ENCODE assay signal across 29 cellular contexts in genomic region chr20:3177746-3178477, GRCh38. TPM values are rescaled to one million over a fixed set of nuclear protein-coding genes. Genes with fewer than 3 reads are reported as not detected.
DNase-seq lines count a peak whose midpoint lies in the region; ATAC-seq, FAIRE-seq and TF ChIP-seq lines count a peak whose summit lies in the region.
"Had no signal": no experiment of that assay in that cellular context is flagged by ENCODE, and none has a peak within 500 bp of the region (broad histone marks: within the 10 kb centered on the region; RNA-seq: fewer than 3 reads in every experiment).

No MANE protein-coding gene starts in this region.

- no peaks in the 10 kb centered on the region for H3K9me1 ChIP-seq in K562 (ENCODE audit: control insufficient read depth, insufficient read depth, low read length)

- no peaks in the 10 kb centered on the region for H3K36me3 ChIP-seq in K562 (ENCODE audit: control insufficient read depth, insufficient read depth, low read length)
- H3K36me3 ChIP-seq: ascending aorta, BE2C, esophagus squamous epithelium, thyroid gland had no signal

- ATAC-seq in K562 (no peak), sciatic nerve (no peak)
- ATAC-seq: activated CD4-positive, CD25-positive, alpha-beta regulatory T cell treated with anti-CD3 and anti-CD28 coated beads, Interleukin-2, amount 50 U/mL, for 24 hours; left colon; PC-3; stimulated activated naive CD8-positive, alpha-beta T cell treated with anti-CD3 and anti-CD28 coated beads, Interleukin-15, amount 100 ng/mL, for 72 hours had no signal

- no peaks in the 10 kb centered on the region for H3K79me1 ChIP-seq in H9 (ENCODE audit: insufficient read depth, low read depth, low read length, poor library complexity, severe bottlenecking)

- H3K79me2 ChIP-seq in H9 (ENCODE audit: insufficient read depth, low read length) (no peaks in the 10 kb centered on the region), K562 (ENCODE audit: control insufficient read depth, insufficient read depth, low read length) (peaks cover 11% of the 10 kb centered on the region; the same call in 2 of the 3 replicates)

- H3K27ac ChIP-seq in H9 (ENCODE audit: insufficient read length, low read depth, low read length), result no peak overlapping the region
- no peak overlapping the region for H3K27ac ChIP-seq in K562 (ENCODE audit: extremely low read depth, low read depth, low read length)
- H3K27ac ChIP-seq: ascending aorta, esophagus squamous epithelium, GM23248, thyroid gland had no signal

- H2AFZ ChIP-seq in H9 (ENCODE audit: low read length), result no peak overlapping the region
- no peak overlapping the region for H2AFZ ChIP-seq in K562 (ENCODE audit: low read depth, low read length)
- H2AFZ ChIP-seq: GM23248 had no signal

- H3K23ac ChIP-seq in H9 (ENCODE audit: insufficient read length, low read depth, low read length), result no peak overlapping the region

- H3K4me1 Mint-ChIP-seq in H9, result peaks cover 17 to 18% of the 10 kb centered on the region in 2 experiments
- H3K4me1 Mint-ChIP-seq: activated naive CD8-positive, alpha-beta T cell treated with anti-CD3 and anti-CD28 coated beads for 36 hours had no signal

- no peak for TF ChIP-seq RAD21 in K562 (CRISPR knock-in tag; conservative IDR thresholded peaks at IDR 0.05 in 1 of 2, IDR thresholded peaks at IDR 0.05 in 1 of 2)

- POLR2A ChIA-PET in K562 (lab: Yijun Ruan, JAX), result no interaction called here

- no peak for TF ChIP-seq POLR2A in NB4 (IDR thresholded peaks at IDR 0.05; ENCODE audit: extremely low read depth, insufficient read length)
- no peak for TF ChIP-seq POLR2A in K562 (conservative IDR thresholded peaks at IDR 0.05)

- no peak for FAIRE-seq in K562 (lab: Jason Lieb, UNC)
- FAIRE-seq: frontal cortex, GM12892 had no signal

- no peak overlapping the region for H3K56ac ChIP-seq in H9 (ENCODE audit: insufficient read length, low read depth, low read length)

- in situ Hi-C loops in K562 (cut with MboI), result no loop called here

- no peak overlapping the region for H3K18ac ChIP-seq in H9 (ENCODE audit: insufficient read length, low read depth, low read length)

- H3K9me3 Mint-ChIP-seq in H9, result no peaks in the 10 kb centered on the region; a peak in 1 of 5 replicates
- H3K9me3 Mint-ChIP-seq: activated CD4-positive, alpha-beta memory T cell treated with anti-CD3 and anti-CD28 coated beads, Interleukin-2, amount 10 ng/mL, durations not matched to agents 7 days and 5 days; activated naive CD8-positive, alpha-beta T cell treated with anti-CD3 and anti-CD28 coated beads for 36 hours; CD8-positive, alpha-beta memory T cell; IgD-negative memory B cell; stimulated activated naive CD8-positive, alpha-beta T cell treated with anti-CD3 and anti-CD28 coated beads, Interleukin-15, amount 100 ng/mL, for 72 hours had no signal

- no peak overlapping the region for H3K4ac ChIP-seq in H9 (ENCODE audit: low read depth, low read length)

- intact Hi-C loops in K562 (cut with micrococcal nuclease) (no loop called here), sciatic nerve (cut with DNase I) (no loop called here)

- no peak for TF ChIP-seq EP300 in K562 (IDR thresholded peaks at IDR 0.05; ENCODE audit: low read length)

- H3K9ac ChIP-seq in H9 (ENCODE audit: extremely low read depth, insufficient read length, low read length), result no peak overlapping the region
- peak overlapping the region in 1 of 2 experiments; percentile 68; a peak in 1 of 4 replicates for H3K9ac ChIP-seq in K562 (ENCODE audit: insufficient read depth in 1 of 2, low read depth in 2 of 2, low read length in 2 of 2)
- H3K9ac ChIP-seq: GM23248 had no signal

- H3K27me3 Mint-ChIP-seq in H9 (ENCODE audit: low read depth), result no peaks in the 10 kb centered on the region; the same call in 1 of the 2 replicates
- H3K27me3 Mint-ChIP-seq: activated naive CD8-positive, alpha-beta T cell treated with anti-CD3 and anti-CD28 coated beads for 36 hours had no signal

- H3K23me2 ChIP-seq in H9 (ENCODE audit: insufficient read length, low read depth, low read length, poor library complexity, severe bottlenecking), result peaks cover 12% of the 10 kb centered on the region

- H4K20me1 ChIP-seq in H9 (ENCODE audit: control insufficient read depth, insufficient read depth, insufficient read length), result no peaks in the 10 kb centered on the region
- no peaks in the 10 kb centered on the region for H4K20me1 ChIP-seq in K562 (replicated peaks; ENCODE audit: control insufficient read depth, insufficient read depth, low read length)

- WGBS in H9 (ENCODE audit: extremely low coverage, insufficient read length, low lambda C conversion rate), result no CpG with 5 or more reads among the region's 8 CpGs
- 54% methylated on average over 7 of the region's 8 CpGs for WGBS in K562 (ENCODE audit: insufficient coverage, low coverage, missing lambda C conversion rate)

- H3T11ph ChIP-seq in H9 (ENCODE audit: low read length), result no peak overlapping the region

- H3K4me3 ChIP-seq in NB4 (ENCODE audit: low read depth, low read length) (no peak overlapping the region), K562 (no peak overlapping the region)
- H3K4me3 ChIP-seq: ascending aorta, esophagus squamous epithelium, GM23248, thyroid gland had no signal

- TF ChIP-seq CTCF in H9 (conservative IDR thresholded peaks at IDR 0.05), result no peak
- no peak for TF ChIP-seq CTCF in NB4 (IDR thresholded peaks at IDR 0.05; ENCODE audit: low read depth, low read length)
- TF ChIP-seq CTCF in K562 (IDR thresholded peaks at IDR 0.05 in 2 of 3, conservative IDR thresholded peaks at IDR 0.05 in 1 of 3; ENCODE audit: insufficient read depth in 2 of 3, low read depth in 1 of 3, low read length in 3 of 3), result no peak

- H3K4me1 ChIP-seq in H9 (ENCODE audit: insufficient read depth, low read length) (no peaks in the 10 kb centered on the region), K562 (replicated peaks in 1 of 2; ENCODE audit: control insufficient read depth in 2 of 2, insufficient read depth in 2 of 2, low read length in 2 of 2) (peaks cover 4 to 20% of the 10 kb centered on the region in 2 experiments; a peak in 4 of 5 replicates)
- H3K4me1 ChIP-seq: ascending aorta, BE2C had no signal

- H3K4me3 Mint-ChIP-seq in H9, result no peak overlapping the region
- H3K4me3 Mint-ChIP-seq: activated CD4-positive, alpha-beta memory T cell treated with anti-CD3 and anti-CD28 coated beads, Interleukin-2, amount 10 ng/mL, durations not matched to agents 7 days and 5 days; activated naive CD8-positive, alpha-beta T cell treated with anti-CD3 and anti-CD28 coated beads for 36 hours; CD8-positive, alpha-beta memory T cell; IgD-negative memory B cell; stimulated activated naive CD8-positive, alpha-beta T cell treated with anti-CD3 and anti-CD28 coated beads, Interleukin-15, amount 100 ng/mL, for 72 hours had no signal

- H3K27ac Mint-ChIP-seq in H9, result peak overlapping the region in 2 of 3 experiments; percentile 26 to 88; a peak in 1 of 7 replicates
- H3K27ac Mint-ChIP-seq: activated CD4-positive, alpha-beta memory T cell treated with anti-CD3 and anti-CD28 coated beads, Interleukin-2, amount 10 ng/mL, durations not matched to agents 7 days and 5 days; activated naive CD8-positive, alpha-beta T cell treated with anti-CD3 and anti-CD28 coated beads for 36 hours; CD8-positive, alpha-beta memory T cell; stimulated activated naive CD8-positive, alpha-beta T cell treated with anti-CD3 and anti-CD28 coated beads, Interleukin-15, amount 100 ng/mL, for 72 hours had no signal

- peak overlapping the region; percentile 81 for H4K5ac ChIP-seq in H9 (ENCODE audit: insufficient read length, low read depth, low read length)

- no peak overlapping the region for H2AK5ac ChIP-seq in H9 (ENCODE audit: insufficient read length, low read length)

- BruUV-seq in K562 (replicated peaks; lab: Mats Ljungman, UMichigan), result no TSS peak

- H3K27me3 ChIP-seq in H9 (ENCODE audit: insufficient read depth, low read length), result no peaks in the 10 kb centered on the region
- no peaks in the 10 kb centered on the region for H3K27me3 ChIP-seq in K562 (ENCODE audit: control insufficient read depth in 2 of 2, insufficient read depth in 2 of 2, low read length in 2 of 2)
- H3K27me3 ChIP-seq: ascending aorta, thyroid gland had no signal

- DNase-seq in H9, result no peak
- DNase-seq in NB4 (ENCODE audit: low read depth), result peak; percentile 30
- peak in 1 of 4 experiments; percentile 40 for DNase-seq in K562 (ENCODE audit: extremely low read depth in 1 of 4, low spot score in 3 of 4)
- peak; percentile 23 for DNase-seq in sciatic nerve (ENCODE audit: low spot score)
- no peak for DNase-seq in NCI-H1417 treated with DMSO at 0.1 percent for 48 hours (lab: John Stamatoyannopoulos, UW)
- DNase-seq in iPS-NIHi11 (ENCODE audit: low spot score), result no peak
- DNase-seq in SW480 (ENCODE audit: low spot score), result no peak
- DNase-seq: activated CD4-positive, alpha-beta memory T cell treated with anti-CD3 and anti-CD28 coated beads, Interleukin-2, amount 10 ng/mL, durations not matched to agents 7 days and 5 days; activated naive CD8-positive, alpha-beta T cell treated with anti-CD3 and anti-CD28 coated beads for 36 hours; BE2C; DMS 273 treated with DMSO at 0.1 percent for 48 hours; EL; esophagus squamous epithelium; GM23248; left colon; mammary epithelial cell; NCI-H1436 treated with DMSO at 0.1 percent for 48 hours; NCI-H446 treated with DMSO at 0.1 percent for 48 hours; PC-3; SHP77; stimulated activated naive CD8-positive, alpha-beta T cell treated with anti-CD3 and anti-CD28 coated beads, Interleukin-15, amount 100 ng/mL, for 72 hours; T-helper 9 cell; thyroid gland had no signal

- no peak overlapping the region for H2BK5ac ChIP-seq in H9 (ENCODE audit: insufficient read length, low read length)

- H3K4me2 ChIP-seq in H9 (ENCODE audit: insufficient read depth, insufficient read length, low read length) (no peak overlapping the region), K562 (ENCODE audit: insufficient read depth, low read length) (peak overlapping the region; percentile 25; the same call in 1 of the 2 replicates)

- H4K91ac ChIP-seq in H9 (ENCODE audit: insufficient read length, low read depth, low read length), result no peak overlapping the region

- H3K14ac ChIP-seq in H9 (ENCODE audit: insufficient read depth, low read length), result no peak overlapping the region

- H2BK15ac ChIP-seq in H9 (ENCODE audit: low read depth, low read length), result no peak overlapping the region

- no peaks in the 10 kb centered on the region for H3K9me3 ChIP-seq in H9 (ENCODE audit: control insufficient read depth, low read depth, low read length)
- no peaks in the 10 kb centered on the region for H3K9me3 ChIP-seq in K562 (replicated peaks; ENCODE audit: control insufficient read depth, insufficient read depth, low read depth, low read length)
- H3K9me3 ChIP-seq: ascending aorta, BE2C, esophagus squamous epithelium, thyroid gland had no signal

- no peak overlapping the region for H2BK20ac ChIP-seq in H9 (ENCODE audit: low read depth, low read length, poor library complexity, severe bottlenecking)

- H2BK120ac ChIP-seq in H9 (ENCODE audit: low read depth, low read length, poor library complexity, severe bottlenecking), result no peak overlapping the region

- H4K8ac ChIP-seq in H9 (replicated peaks; ENCODE audit: insufficient read length, low read depth, low read length), result no peak overlapping the region

- CTCF ChIA-PET in K562 (lab: Yijun Ruan, JAX; ENCODE audit: low intra/inter-chr PET ratio), result no interaction called here

- H3K36me3 Mint-ChIP-seq in H9 (ENCODE audit: insufficient read depth in 1 of 3, low read depth in 3 of 3), result peaks cover 0 to 2% (median 0%) of the 10 kb centered on the region in 3 experiments; a peak in 1 of 7 replicates
- H3K36me3 Mint-ChIP-seq: activated naive CD8-positive, alpha-beta T cell treated with anti-CD3 and anti-CD28 coated beads for 36 hours; IgD-negative memory B cell had no signal

- no peak overlapping the region for H2BK12ac ChIP-seq in H9 (ENCODE audit: insufficient read length, low read depth, low read length)

RNA-seq across cellular contexts. Expression of gene LZTS3, which starts 4.6 kb away (rescaled TPM):
- total RNA-seq in H9 (2021) (19.2 and 20.8 TPM in 2 replicates), K562 (2014; rRNA removed) (2.8 and 3.4 TPM in 2 replicates), K562 (2014; rRNA removed; fragmentation: Illumina TruSeq; extraction: Trizol) (0.70 and 0.73 TPM in 2 replicates), K562 (2015; rRNA removed; fragmentation: Illumina TruSeq; extraction: Trizol) (1.1 and 1.2 TPM in 2 replicates), K562 (2021) (2.4 and 2.9 TPM in 2 replicates), sciatic nerve (10.5 TPM)
- 3.8 and 12.3 TPM in 2 replicates for total RNA-seq in K562 (2011; cell fraction: chromatin; rRNA removed; ENCODE audit: low replicate concordance)
- total RNA-seq in K562 (2011; cell fraction: nucleolus; rRNA removed), result 7.0 and 8.0 TPM in 2 replicates
- 5.1 and 5.7 TPM in 2 replicates for total RNA-seq in K562 (2011; cell fraction: nucleoplasm; rRNA removed)
- polyA plus RNA-seq in K562 (2011; rRNA removed) (2.4 and 4.0 TPM in 2 replicates), K562 (2014; fragmentation: Illumina TruSeq; extraction: Trizol) (2.0 and 2.3 TPM in 2 replicates), K562 (2014; fragmentation: Nextera tagmentation; extraction: Ambion mirVana) (under 1 TPM; 0.07 to 0.28 TPM), K562 (2014; rRNA removed) (2.6 and 2.8 TPM in 2 replicates)
- 4.6 and 7.3 TPM in 2 replicates for polyA plus RNA-seq in K562 (2011; cell fraction: cytosol; rRNA removed)
- polyA plus RNA-seq in K562 (2011; cell fraction: nucleus; rRNA removed), result 10.3 and 10.6 TPM in 2 replicates
- 1.4 and 1.7 TPM in 2 replicates for polyA plus RNA-seq in K562 (2012)
- 1.2 and 2.1 TPM in 2 replicates for polyA minus RNA-seq in K562 (2011; rRNA and poly(A)+ RNA removed)
- 1.7 and 4.8 TPM in 2 replicates for polyA minus RNA-seq in K562 (2011; cell fraction: cytosol; rRNA and poly(A)+ RNA removed)
- 1.2 and 1.8 TPM in 2 replicates for polyA minus RNA-seq in K562 (2011; cell fraction: nucleus; rRNA and poly(A)+ RNA removed)

RNA-seq across cellular contexts. Expression of gene FASTKD5, which starts 18.2 kb away (rescaled TPM):
- 25.0 and 27.1 TPM in 2 replicates for total RNA-seq in H9 (2021)
- total RNA-seq in K562 (2011; cell fraction: chromatin; rRNA removed; ENCODE audit: low replicate concordance), result 21.4 and 33.7 TPM in 2 replicates
- 15.5 and 15.7 TPM in 2 replicates for total RNA-seq in K562 (2011; cell fraction: nucleolus; rRNA removed)
- 13.7 and 18.6 TPM in 2 replicates for total RNA-seq in K562 (2011; cell fraction: nucleoplasm; rRNA removed)
- 19.8 and 20.7 TPM in 2 replicates for total RNA-seq in K562 (2014; rRNA removed)
- 24.4 and 25.4 TPM in 2 replicates for total RNA-seq in K562 (2014; rRNA removed; fragmentation: Illumina TruSeq; extraction: Trizol)
- 24.3 and 25.2 TPM in 2 replicates for total RNA-seq in K562 (2015; rRNA removed; fragmentation: Illumina TruSeq; extraction: Trizol)
- 21.2 and 22.8 TPM in 2 replicates for total RNA-seq in K562 (2021)
- polyA plus RNA-seq in K562 (2011; rRNA removed), result 32.5 and 36.6 TPM in 2 replicates
- 13.6 and 25.6 TPM in 2 replicates for polyA plus RNA-seq in K562 (2011; cell fraction: cytosol; rRNA removed)
- 10.9 and 22.1 TPM in 2 replicates for polyA plus RNA-seq in K562 (2011; cell fraction: nucleus; rRNA removed)
- polyA plus RNA-seq in K562 (2012), result 12.1 and 15.1 TPM in 2 replicates
- 23.4 and 25.9 TPM in 2 replicates for polyA plus RNA-seq in K562 (2014; fragmentation: Illumina TruSeq; extraction: Trizol)
- polyA plus RNA-seq in K562 (2014; fragmentation: Nextera tagmentation; extraction: Ambion mirVana), result 10 to 100 TPM; 31.7 to 35.8 TPM
- 23.6 and 24.3 TPM in 2 replicates for polyA plus RNA-seq in K562 (2014; rRNA removed)
- 35.6 and 49.1 TPM in 2 replicates for polyA minus RNA-seq in K562 (2011; rRNA and poly(A)+ RNA removed)
- 13.5 and 13.9 TPM in 2 replicates for polyA minus RNA-seq in K562 (2011; cell fraction: cytosol; rRNA and poly(A)+ RNA removed)
- 5.7 and 16.3 TPM in 2 replicates for polyA minus RNA-seq in K562 (2011; cell fraction: nucleus; rRNA and poly(A)+ RNA removed)
- total RNA-seq in sciatic nerve, result 9.4 TPM

RNA-seq across cellular contexts. Expression of gene UBOX5, which starts 18.2 kb away (rescaled TPM):
- total RNA-seq in H9 (2021) (4.5 and 4.6 TPM in 2 replicates), K562 (2014; rRNA removed) (2.8 and 4.4 TPM in 2 replicates), K562 (2014; rRNA removed; fragmentation: Illumina TruSeq; extraction: Trizol) (1.3 and 1.8 TPM in 2 replicates), K562 (2015; rRNA removed; fragmentation: Illumina TruSeq; extraction: Trizol) (2.0 and 2.3 TPM in 2 replicates), K562 (2021) (5.0 and 5.4 TPM in 2 replicates), sciatic nerve (8.1 TPM)
- total RNA-seq in K562 (2011; cell fraction: chromatin; rRNA removed; ENCODE audit: low replicate concordance), result 4.9 and 13.2 TPM in 2 replicates
- total RNA-seq in K562 (2011; cell fraction: nucleolus; rRNA removed), result 7.1 and 7.2 TPM in 2 replicates
- 7.6 and 7.8 TPM in 2 replicates for total RNA-seq in K562 (2011; cell fraction: nucleoplasm; rRNA removed)
- polyA plus RNA-seq in K562 (2011; rRNA removed) (2.2 and 6.4 TPM in 2 replicates), K562 (2014; fragmentation: Illumina TruSeq; extraction: Trizol) (3.9 and 4.1 TPM in 2 replicates), K562 (2014; fragmentation: Nextera tagmentation; extraction: Ambion mirVana) (under 1 TPM; 0.24 to 0.85 TPM), K562 (2014; rRNA removed) (2.1 and 2.2 TPM in 2 replicates)
- polyA plus RNA-seq in K562 (2011; cell fraction: cytosol; rRNA removed), result 3.7 and 4.6 TPM in 2 replicates
- polyA plus RNA-seq in K562 (2011; cell fraction: nucleus; rRNA removed), result 3.1 and 4.1 TPM in 2 replicates
- polyA plus RNA-seq in K562 (2012), result 3.3 and 3.4 TPM in 2 replicates
- polyA minus RNA-seq in K562 (2011; rRNA and poly(A)+ RNA removed), result 3.2 and 4.3 TPM in 2 replicates
- polyA minus RNA-seq in K562 (2011; cell fraction: cytosol; rRNA and poly(A)+ RNA removed), result 3.3 and 6.9 TPM in 2 replicates
- 1.9 and 3.8 TPM in 2 replicates for polyA minus RNA-seq in K562 (2011; cell fraction: nucleus; rRNA and poly(A)+ RNA removed)

RNA-seq across cellular contexts. Expression of gene DDRGK1, which starts 26.6 kb away (rescaled TPM):
- total RNA-seq in H9 (2021) (56.2 and 58.1 TPM in 2 replicates), K562 (2014; rRNA removed) (52.3 and 55.9 TPM in 2 replicates), K562 (2014; rRNA removed; fragmentation: Illumina TruSeq; extraction: Trizol) (13.5 and 18.7 TPM in 2 replicates), K562 (2015; rRNA removed; fragmentation: Illumina TruSeq; extraction: Trizol) (29.8 and 31.3 TPM in 2 replicates), K562 (2021) (37.1 and 45.1 TPM in 2 replicates), sciatic nerve (68.2 TPM)
- 59.1 and 80.5 TPM in 2 replicates for total RNA-seq in K562 (2011; cell fraction: chromatin; rRNA removed; ENCODE audit: low replicate concordance)
- total RNA-seq in K562 (2011; cell fraction: nucleolus; rRNA removed), result 65.5 and 65.9 TPM in 2 replicates
- 71.2 and 83.1 TPM in 2 replicates for total RNA-seq in K562 (2011; cell fraction: nucleoplasm; rRNA removed)
- polyA plus RNA-seq in K562 (2011; rRNA removed) (29.1 and 67.9 TPM in 2 replicates), K562 (2014; fragmentation: Illumina TruSeq; extraction: Trizol) (22.1 and 31.4 TPM in 2 replicates), K562 (2014; fragmentation: Nextera tagmentation; extraction: Ambion mirVana) (1 to 10 TPM; 2.3 to 3.4 TPM), K562 (2014; rRNA removed) (46.2 and 54.4 TPM in 2 replicates)
- polyA plus RNA-seq in K562 (2011; cell fraction: cytosol; rRNA removed), result 35.1 and 63.8 TPM in 2 replicates
- polyA plus RNA-seq in K562 (2011; cell fraction: nucleus; rRNA removed), result 92.4 and 212 TPM in 2 replicates
- polyA plus RNA-seq in K562 (2012), result 34.4 and 35.1 TPM in 2 replicates
- polyA minus RNA-seq in K562 (2011; rRNA and poly(A)+ RNA removed), result 19.0 and 25.7 TPM in 2 replicates
- 16.6 and 19.7 TPM in 2 replicates for polyA minus RNA-seq in K562 (2011; cell fraction: cytosol; rRNA and poly(A)+ RNA removed)
- 8.5 and 29.2 TPM in 2 replicates for polyA minus RNA-seq in K562 (2011; cell fraction: nucleus; rRNA and poly(A)+ RNA removed)

RNA-seq across cellular contexts. Expression of gene ITPA, which starts 31.4 kb away (rescaled TPM):
- total RNA-seq in H9 (2021) (70.2 and 74.5 TPM in 2 replicates), K562 (2014; rRNA removed) (57.9 and 69.1 TPM in 2 replicates), K562 (2014; rRNA removed; fragmentation: Illumina TruSeq; extraction: Trizol) (25.6 and 29.1 TPM in 2 replicates), K562 (2015; rRNA removed; fragmentation: Illumina TruSeq; extraction: Trizol) (37.9 and 38.4 TPM in 2 replicates), K562 (2021) (59.8 and 70.1 TPM in 2 replicates), sciatic nerve (32.8 TPM)
- 17.6 and 37.3 TPM in 2 replicates for total RNA-seq in K562 (2011; cell fraction: chromatin; rRNA removed; ENCODE audit: low replicate concordance)
- 25.0 and 29.3 TPM in 2 replicates for total RNA-seq in K562 (2011; cell fraction: nucleolus; rRNA removed)
- 22.3 and 33.4 TPM in 2 replicates for total RNA-seq in K562 (2011; cell fraction: nucleoplasm; rRNA removed)
- polyA plus RNA-seq in K562 (2011; rRNA removed) (31.9 and 48.1 TPM in 2 replicates), K562 (2014; fragmentation: Illumina TruSeq; extraction: Trizol) (36.7 and 46.9 TPM in 2 replicates), K562 (2014; fragmentation: Nextera tagmentation; extraction: Ambion mirVana) (10 to 100 TPM in 1 of 2 experiments, 1 to 10 TPM in 1; 5.0 to 20.1 TPM), K562 (2014; rRNA removed) (79.7 and 81.3 TPM in 2 replicates)
- polyA plus RNA-seq in K562 (2011; cell fraction: cytosol; rRNA removed), result 50.7 and 79.6 TPM in 2 replicates
- polyA plus RNA-seq in K562 (2011; cell fraction: nucleus; rRNA removed), result 37.7 and 38.1 TPM in 2 replicates
- polyA plus RNA-seq in K562 (2012), result 40.6 and 45.0 TPM in 2 replicates
- polyA minus RNA-seq in K562 (2011; rRNA and poly(A)+ RNA removed), result 9.4 and 11.0 TPM in 2 replicates
- polyA minus RNA-seq in K562 (2011; cell fraction: cytosol; rRNA and poly(A)+ RNA removed), result 12.7 and 13.8 TPM in 2 replicates
- polyA minus RNA-seq in K562 (2011; cell fraction: nucleus; rRNA and poly(A)+ RNA removed), result 7.0 and 10.7 TPM in 2 replicates

Comparison
In these comparisons a context has a peak if more than half of its experiments do, and no peak if none do; other contexts are left out.
1. DNase-seq: peak in NB4 (single experiment) and sciatic nerve (single experiment); none in H9 (single experiment), NCI-H1417 treated with DMSO at 0.1 percent for 48 hours (single experiment), iPS-NIHi11 (single experiment) and SW480 (single experiment).